ENCODE assay signal across 3 cellular contexts in the genomic region with DNA sequence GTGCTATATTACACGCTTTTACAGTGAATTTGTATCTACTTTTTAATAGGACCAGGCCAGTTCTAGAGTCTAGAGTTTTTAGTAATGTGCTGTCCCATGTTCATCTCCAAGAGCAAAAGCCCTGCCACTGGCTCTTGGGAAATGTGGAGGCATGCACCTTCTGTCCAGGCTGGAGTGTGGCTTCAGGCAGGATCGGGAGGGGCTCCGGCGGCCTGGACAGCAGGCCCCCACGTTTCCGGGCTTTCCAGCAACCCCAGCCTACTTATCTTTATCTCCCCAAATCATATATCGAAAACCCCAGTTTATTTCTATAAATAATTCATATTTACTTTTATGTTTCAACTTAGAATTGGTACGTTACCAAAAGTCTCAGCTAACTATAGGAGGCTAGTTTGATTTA.
"Had no signal": no experiment of that assay in that cellular context is flagged by ENCODE, and none has a peak within 500 bp of the region (broad histone marks: within the 10 kb centered on the region; RNA-seq: fewer than 3 reads in every experiment).

No MANE protein-coding gene starts in this region.

- DNase-seq: GDM1, GF-D8 had no signal

- H3K4me3 ChIP-seq: GM12878 had no signal

- ATAC-seq: GM12878 had no signal
